15 cellular contexts compared by ENCODE assay signal in the genomic region with DNA sequence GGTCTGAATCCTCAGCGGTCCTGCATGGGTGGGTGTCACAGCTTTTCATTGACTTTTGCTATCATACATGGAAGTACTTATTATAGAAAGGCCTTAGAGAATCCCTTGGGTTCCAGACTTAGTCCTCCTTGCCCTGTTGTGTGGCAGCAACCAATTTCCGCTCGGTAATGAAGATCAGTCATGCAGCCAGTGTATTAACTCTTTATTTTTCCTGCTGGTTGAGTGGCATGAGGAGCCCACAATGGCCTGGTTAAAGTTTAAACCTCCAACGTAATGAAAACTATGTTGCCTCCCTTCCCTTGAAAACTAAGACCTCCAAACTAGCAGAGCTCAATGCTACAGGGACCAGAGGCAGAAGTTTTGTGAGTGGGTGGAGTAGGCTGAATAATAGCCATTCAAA. TPM values are rescaled to one million over a fixed set of nuclear protein-coding genes. Genes with fewer than 3 reads are reported as not detected.
DNase-seq lines count a peak whose midpoint lies in the region; ATAC-seq and TF ChIP-seq lines count a peak whose summit lies in the region.
"Had no signal": no experiment of that assay in that cellular context is flagged by ENCODE, and none has a peak within 500 bp of the region (broad histone marks: within the 10 kb centered on the region; RNA-seq: fewer than 3 reads in every experiment).

No MANE protein-coding gene starts in this region.

- H3K4me3 Mint-ChIP-seq in WTC11 (no peak overlapping the region), MCF 10A (ENCODE audit: unreplicated experiment) (no peak overlapping the region)
- H3K4me3 Mint-ChIP-seq: CD8-positive, alpha-beta T cell; H9; IgD-negative memory B cell had no signal

- H3K4me2 ChIP-seq in BLaER1: peak overlapping the region; percentile 76
- peak overlapping the region in 9 of 11 experiments; percentile 52 to 80 (median 69); a peak in 18 of 22 replicates for H3K4me2 ChIP-seq in BLaER1 treated with 17β-estradiol and CSF1 and Interleukin-3, amounts not matched to agents 10 nM and 100 nM

- H3K9ac ChIP-seq in BLaER1: no peak overlapping the region; the same call in 1 of the 2 replicates
- no peak overlapping the region for H3K9ac ChIP-seq in BLaER1 treated with 17β-estradiol and CSF1 and Interleukin-3, amounts not matched to agents 10 nM and 100 nM

- intact Hi-C loops in MCF 10A (cut with micrococcal nuclease): no loop called here

- H3K4me1 ChIP-seq in BLaER1: peaks cover 81% of the 10 kb centered on the region
- H3K4me1 ChIP-seq in BLaER1 treated with 17β-estradiol and CSF1 and Interleukin-3, amounts not matched to agents 10 nM and 100 nM: peaks cover 21 to 79% (median 76%) of the 10 kb centered on the region in 10 experiments

- no peak overlapping the region for H3K4me3 ChIP-seq in BLaER1
- 0 out of 20 replicates have a peak overlapping the region, but pooled peaks of 1 of the 10 experiments have one; percentile 14 for H3K4me3 ChIP-seq in BLaER1 treated with 17β-estradiol and CSF1 and Interleukin-3, amounts not matched to agents 10 nM and 100 nM

- TF ChIP-seq CTCF in WTC11 (IDR thresholded peaks at IDR 0.05): no peak
- TF ChIP-seq CTCF in MCF 10A (IDR thresholded peaks at IDR 0.05; ENCODE audit: unreplicated experiment): no peak

- no peaks in the 10 kb centered on the region for H4K20me1 ChIP-seq in BLaER1
- H4K20me1 ChIP-seq in BLaER1 treated with 17β-estradiol and CSF1 and Interleukin-3, amounts not matched to agents 10 nM and 100 nM: no peaks in the 10 kb centered on the region

- DNase-seq in kidney tubule cell (ENCODE audit: low spot score) (peak; percentile 79), renal cortical epithelial cell (ENCODE audit: low read depth) (peak; percentile 83), WTC11 (ENCODE audit: low spot score) (no peak), MCF 10A (ENCODE audit: unreplicated experiment) (no peak)
- DNase-seq: AML-193, Calu3, DMS79 treated with DMSO at 0.1 percent for 48 hours, GF-D8, H9, KBM-7 had no signal

- ATAC-seq in HG03460 (IDR thresholded peaks at IDR 0.05; ENCODE audit: unreplicated experiment) (no peak), WTC11 (no peak)
- ATAC-seq: CD8-positive, alpha-beta T cell had no signal

- POLR2A ChIA-PET in WTC11 (lab: Charles Lee): no interaction called here
- POLR2A ChIA-PET in MCF 10A (lab: Yijun Ruan, JAX): interaction anchor here (0.6 kb wide), 1 partner anchor 162 kb away, joined by 3 read pairs; no protein-coding TSS in a partner anchor

- 0 out of 2 replicates have a peak, but pooled peaks cover 6% of the 10 kb centered on the region for H3K36me3 ChIP-seq in BLaER1
- H3K36me3 ChIP-seq in BLaER1 treated with 17β-estradiol and CSF1 and Interleukin-3, amounts not matched to agents 10 nM and 100 nM: peaks cover 0 to 9% (median 0%) of the 10 kb centered on the region in 11 experiments; a peak in 1 of 22 replicates

- no peaks in the 10 kb centered on the region for H3K27me3 ChIP-seq in BLaER1
- H3K27me3 ChIP-seq in BLaER1 treated with 17β-estradiol and CSF1 and Interleukin-3, amounts not matched to agents 10 nM and 100 nM: no peaks in the 10 kb centered on the region

- CTCF ChIA-PET in WTC11 (lab: Charles Lee) (interaction anchor here (0.9 to 1.6 kb wide), 2 partner anchors 107 to 111 kb away, joined by 3 to 8 read pairs; no protein-coding TSS in a partner anchor), MCF 10A (lab: Yijun Ruan, JAX) (interaction anchor here (1.2 kb wide), 1 partner anchor 111 kb away, joined by 5 read pairs; no protein-coding TSS in a partner anchor)

- H3K9me3 Mint-ChIP-seq in WTC11 (peaks cover 11% of the 10 kb centered on the region), MCF 10A (ENCODE audit: unreplicated experiment) (peaks cover 8% of the 10 kb centered on the region)

- H3K36me3 Mint-ChIP-seq in WTC11 (peaks cover 3% of the 10 kb centered on the region; the same call in 1 of the 2 replicates), MCF 10A (ENCODE audit: insufficient read depth, unreplicated experiment) (no peaks in the 10 kb centered on the region)
- H3K36me3 Mint-ChIP-seq: CD8-positive, alpha-beta T cell; IgD-negative memory B cell had no signal

- no TSS peak for BruUV-seq in MCF 10A (replicated peaks; lab: Mats Ljungman, UMichigan)

- H3K4me1 Mint-ChIP-seq in WTC11: peaks cover 4% of the 10 kb centered on the region; the same call in 1 of the 2 replicates
- H3K4me1 Mint-ChIP-seq in MCF 10A (ENCODE audit: insufficient read depth, unreplicated experiment): no peaks in the 10 kb centered on the region

- no peak overlapping the region for H3K27ac ChIP-seq in BLaER1
- H3K27ac ChIP-seq in BLaER1 treated with 17β-estradiol and CSF1 and Interleukin-3, amounts not matched to agents 10 nM and 100 nM: no peak overlapping the region

- H3K27ac Mint-ChIP-seq in WTC11: no peak overlapping the region
- no peak overlapping the region for H3K27ac Mint-ChIP-seq in MCF 10A (ENCODE audit: low read depth, unreplicated experiment)
- H3K27ac Mint-ChIP-seq: CD8-positive, alpha-beta T cell; H9; IgD-negative memory B cell had no signal

- no peaks in the 10 kb centered on the region for H3K9me3 ChIP-seq in BLaER1
- H3K9me3 ChIP-seq in BLaER1 treated with 17β-estradiol and CSF1 and Interleukin-3, amounts not matched to agents 10 nM and 100 nM (replicated peaks in 1 of 11): peaks cover 0 to 8% (median 5%) of the 10 kb centered on the region in 11 experiments; a peak in 6 of 22 replicates

- H3K27me3 Mint-ChIP-seq in WTC11 (ENCODE audit: low read depth) (no peaks in the 10 kb centered on the region), MCF 10A (ENCODE audit: insufficient read depth, unreplicated experiment) (no peaks in the 10 kb centered on the region)

TF ChIP-seq in WTC11, 78 proteins besides CTCF, POLR2A, EP300 and RAD21:
- no peak for TF ChIP-seq TEAD4 (CRISPR knock-in tag; IDR thresholded peaks at IDR 0.05)
- no peak for TF ChIP-seq MYBL2 (CRISPR knock-in tag; IDR thresholded peaks at IDR 0.05)
- TF ChIP-seq, protein P1, sequence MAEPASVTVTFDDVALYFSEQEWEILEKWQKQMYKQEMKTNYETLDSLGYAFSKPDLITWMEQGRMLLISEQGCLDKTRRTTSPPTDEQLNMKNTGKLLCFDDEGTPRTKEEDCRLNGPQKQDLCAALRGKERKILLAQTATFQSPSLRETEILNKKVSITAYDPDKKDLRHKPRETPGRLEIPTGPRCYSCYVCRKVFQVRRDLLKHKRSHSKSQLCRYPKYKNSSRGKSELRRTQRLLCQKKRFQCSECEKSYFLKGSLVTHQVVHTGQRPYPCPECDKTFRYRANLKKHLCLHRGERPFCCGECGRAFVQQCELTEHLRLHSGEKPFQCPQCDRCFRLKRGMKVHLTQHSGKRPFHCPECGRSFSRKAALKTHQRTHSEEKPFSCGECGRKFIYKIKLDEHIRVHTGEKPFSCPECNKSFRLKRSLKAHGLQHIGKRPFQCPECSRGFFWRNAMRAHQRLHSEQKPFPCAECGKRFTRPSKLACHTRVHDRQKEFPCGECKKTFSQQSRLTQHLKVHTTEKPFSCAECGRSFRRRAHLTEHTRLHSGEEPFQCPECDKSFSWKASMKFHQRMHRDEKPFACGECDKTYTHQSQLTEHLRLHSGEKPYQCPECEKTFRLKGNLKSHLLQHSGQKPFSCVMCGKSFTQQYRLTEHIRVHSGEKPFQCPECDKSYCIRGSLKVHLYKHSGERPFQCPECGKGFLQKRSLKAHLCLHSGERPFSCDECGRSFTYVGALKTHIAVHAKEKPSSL (CRISPR knock-in tag; conservative IDR thresholded peaks at IDR 0.05): no peak
- no peak for TF ChIP-seq JUN (CRISPR knock-in tag; IDR thresholded peaks at IDR 0.05)
- TF ChIP-seq, protein P2, sequence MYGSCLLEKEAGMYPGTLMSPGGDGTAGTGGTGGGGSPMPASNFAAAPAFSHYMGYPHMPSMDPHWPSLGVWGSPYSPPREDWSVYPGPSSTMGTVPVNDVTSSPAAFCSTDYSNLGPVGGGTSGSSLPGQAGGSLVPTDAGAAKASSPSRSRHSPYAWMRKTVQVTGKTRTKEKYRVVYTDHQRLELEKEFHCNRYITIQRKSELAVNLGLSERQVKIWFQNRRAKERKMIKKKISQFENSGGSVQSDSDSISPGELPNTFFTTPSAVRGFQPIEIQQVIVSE (CRISPR knock-in tag; IDR thresholded peaks at IDR 0.05; ENCODE audit: borderline replicate concordance): no peak
- TF ChIP-seq ATF1 (CRISPR knock-in tag; IDR thresholded peaks at IDR 0.05): no peak
- TF ChIP-seq ZNF423 (CRISPR knock-in tag; IDR thresholded peaks at IDR 0.05): no peak
- TF ChIP-seq NR3C1 (CRISPR knock-in tag; conservative IDR thresholded peaks at IDR 0.05; ENCODE audit: low read depth): no peak
- no peak for TF ChIP-seq PREB (CRISPR knock-in tag; IDR thresholded peaks at IDR 0.05; ENCODE audit: borderline replicate concordance)
- TF ChIP-seq USF1 (CRISPR knock-in tag; IDR thresholded peaks at IDR 0.05): no peak
- no peak for TF ChIP-seq ZNF671 (CRISPR knock-in tag; IDR thresholded peaks at IDR 0.05)
- no peak for TF ChIP-seq ETV6 (CRISPR knock-in tag; IDR thresholded peaks at IDR 0.05)
- TF ChIP-seq ESRRA (CRISPR knock-in tag; IDR thresholded peaks at IDR 0.05; ENCODE audit: borderline replicate concordance): no peak

RNA-seq across cellular contexts. Expression of gene CITED4, which starts 20.0 kb away (rescaled TPM):
- total RNA-seq in renal cortical epithelial cell: 33.5 and 45.1 TPM in 2 replicates
- 22.3 to 24.6 TPM (median 23.9 TPM) in 3 replicates for total RNA-seq in WTC11 (2021)
- 22.5 and 43.5 TPM in 2 replicates for total RNA-seq in MCF 10A (2022)

RNA-seq across cellular contexts. Expression of gene KCNQ4, which starts 58.6 kb away (rescaled TPM):
- 0.20 and 0.87 TPM in 2 replicates for total RNA-seq in renal cortical epithelial cell
- total RNA-seq in WTC11 (2021): 3.3 to 4.0 TPM (median 3.6 TPM) in 3 replicates
- not detected in 2 replicates for total RNA-seq in MCF 10A (2022)

Comparison
In these comparisons a context has a peak if more than half of its experiments do, and no peak if none do; other contexts are left out.
1. DNase-seq: peak in kidney tubule cell (single experiment) and renal cortical epithelial cell (single experiment); none in WTC11 (single experiment) and MCF 10A (single experiment).